ENCODE assay signal across 26 cellular contexts in genomic region chr12:110816248-110816647, GRCh38. TPM values are rescaled to one million over a fixed set of nuclear protein-coding genes. Genes with fewer than 3 reads are reported as not detected.
DNase-seq lines count a peak whose midpoint lies in the region; ATAC-seq, FAIRE-seq and TF ChIP-seq lines count a peak whose summit lies in the region.
"Had no signal": no experiment of that assay in that cellular context is flagged by ENCODE, and none has a peak within 500 bp of the region (broad histone marks: within the 10 kb centered on the region; RNA-seq: fewer than 3 reads in every experiment).

No MANE protein-coding gene starts in this region.

- POLR2A ChIA-PET in MCF 10A (lab: Yijun Ruan, JAX) (no interaction called here), H1 (lab: Charles Lee; ENCODE audit: partially characterized antibody) (no interaction called here)

- H3K79me1 ChIP-seq in H1 (ENCODE audit: low read depth, low read length) = no peaks in the 10 kb centered on the region; the same call in 1 of the 2 replicates

- WGBS in mammary epithelial cell (ENCODE audit: low coverage, missing lambda C conversion rate) = 100% methylated on average over 1 of the region's 1 CpG
- WGBS in H1 (ENCODE audit: extremely low coverage in 1 of 2, insufficient coverage in 1 of 2, insufficient read length in 1 of 2, insufficient replicate concordance in 2 of 2, low coverage in 1 of 2, low lambda C conversion rate in 2 of 2, missing lambda C conversion rate in 1 of 2), 2 experiments = 69% methylated on average over 1 of the region's 1 CpG; no CpG with 5 or more reads in 1 of the 2 experiments

- peaks cover 6% of the 10 kb centered on the region for H3K36me3 Mint-ChIP-seq in MCF 10A (ENCODE audit: insufficient read depth, unreplicated experiment)
- no peaks in the 10 kb centered on the region for H3K36me3 Mint-ChIP-seq in stimulated activated naive B cell treated with anti-CD40 and anti-IgM and Interleukin-4, amounts not matched to agents 10 μg/mL and 1 μg/mL and 100 μg/mL, for 72 hours
- H3K36me3 Mint-ChIP-seq: CD14-positive monocyte; CD8-positive, alpha-beta memory T cell had no signal

- H3K4me1 Mint-ChIP-seq in MCF 10A (ENCODE audit: insufficient read depth, unreplicated experiment) = no peaks in the 10 kb centered on the region
- peaks cover 3 to 4% of the 10 kb centered on the region in 2 donors for H3K4me1 Mint-ChIP-seq in stimulated activated naive B cell treated with anti-CD40 and anti-IgM and Interleukin-4, amounts not matched to agents 10 μg/mL and 1 μg/mL and 100 μg/mL, for 72 hours
- H3K4me1 Mint-ChIP-seq: CD8-positive, alpha-beta memory T cell had no signal

- no peak for TF ChIP-seq POLR2A in H1 (IDR thresholded peaks at IDR 0.05; ENCODE audit: control extremely low read depth in 1 of 2, low read depth in 2 of 2, low read length in 2 of 2)

- H3K27me3 ChIP-seq in mammary epithelial cell (ENCODE audit: insufficient read depth, low read length) (peaks cover 2% of the 10 kb centered on the region), H1 (replicated peaks in 1 of 4; ENCODE audit: control insufficient read depth in 3 of 4, extremely low read depth in 1 of 4, insufficient read depth in 3 of 4, low read length in 3 of 4) (peaks cover 3 to 31% (median 25%) of the 10 kb centered on the region in 4 experiments; a peak in 6 of 7 replicates)
- H3K27me3 ChIP-seq: BE2C; BLaER1 treated with 17β-estradiol and CSF1 and Interleukin-3, amounts not matched to agents 10 nM and 100 nM had no signal

- H3K4ac ChIP-seq in H1 (replicated peaks; ENCODE audit: insufficient read length, low read depth, low read length) = no peak overlapping the region

- H2AFZ ChIP-seq in mammary epithelial cell (ENCODE audit: low read depth, low read length) (no peak overlapping the region), H1 (ENCODE audit: low read length) (no peak overlapping the region)

- H3K36me3 ChIP-seq in mammary epithelial cell (ENCODE audit: insufficient read depth, low read length) (no peaks in the 10 kb centered on the region), H1 (ENCODE audit: control insufficient read depth in 2 of 4, insufficient read depth in 4 of 4, low read length in 3 of 4) (no peaks in the 10 kb centered on the region)
- H3K36me3 ChIP-seq: BE2C; BLaER1 treated with 17β-estradiol and CSF1 and Interleukin-3, amounts not matched to agents 10 nM and 100 nM had no signal

- BruUV-seq in MCF 10A (replicated peaks; lab: Mats Ljungman, UMichigan) = no TSS peak
- BruUV-seq in mammary epithelial cell (replicated peaks; lab: Mats Ljungman, UMichigan) = no TSS peak

- H3K56ac ChIP-seq in H1 (replicated peaks; ENCODE audit: insufficient read length, low read depth, low read length) = no peak overlapping the region

- H4K8ac ChIP-seq in H1 (ENCODE audit: extremely low read depth, insufficient read depth, low read length) = no peak overlapping the region

- H3K9ac ChIP-seq in mammary epithelial cell (ENCODE audit: insufficient read depth, low read length) = no peak overlapping the region
- no peak overlapping the region; a peak in 1 of 7 replicates for H3K9ac ChIP-seq in H1 (replicated peaks in 1 of 4; ENCODE audit: extremely low read depth in 1 of 4, low read depth in 3 of 4, low read length in 3 of 4)
- H3K9ac ChIP-seq: BLaER1 treated with 17β-estradiol and CSF1 and Interleukin-3, amounts not matched to agents 10 nM and 100 nM had no signal

- H3K27me3 Mint-ChIP-seq in MCF 10A (ENCODE audit: insufficient read depth, unreplicated experiment) = peaks cover 30% of the 10 kb centered on the region
- H3K27me3 Mint-ChIP-seq in stimulated activated naive B cell treated with anti-CD40 and anti-IgM and Interleukin-4, amounts not matched to agents 10 μg/mL and 1 μg/mL and 100 μg/mL, for 72 hours = peaks cover 11 to 13% of the 10 kb centered on the region in 2 donors
- H3K27me3 Mint-ChIP-seq: CD4-positive, alpha-beta T cell had no signal

- H4K20me1 ChIP-seq in mammary epithelial cell (ENCODE audit: insufficient read depth, low read length) = no peaks in the 10 kb centered on the region
- H4K20me1 ChIP-seq in H1 (replicated peaks in 1 of 2; ENCODE audit: control insufficient read depth in 1 of 2, insufficient read depth in 2 of 2, low read length in 2 of 2) = peaks cover 0 to 5% of the 10 kb centered on the region in 2 experiments
- H4K20me1 ChIP-seq: BLaER1 treated with 17β-estradiol and CSF1 and Interleukin-3, amounts not matched to agents 10 nM and 100 nM had no signal

- H3K4me2 ChIP-seq in mammary epithelial cell (ENCODE audit: insufficient read depth, low read depth, low read length) (no peak overlapping the region), H1 (ENCODE audit: insufficient read depth in 1 of 2, low read depth in 2 of 2, low read length in 2 of 2) (peak overlapping the region in 1 of 2 experiments; percentile 55; a peak in 2 of 4 replicates)
- H3K4me2 ChIP-seq: A549; BLaER1 treated with 17β-estradiol and CSF1 and Interleukin-3, amounts not matched to agents 10 nM and 100 nM had no signal

- H3K23me2 ChIP-seq in H1 (ENCODE audit: low read depth, low read length) = no peaks in the 10 kb centered on the region; the same call in 1 of the 2 replicates

- peak overlapping the region; percentile 18; the same call in 1 of the 2 replicates for H2BK5ac ChIP-seq in H1 (ENCODE audit: low read depth, low read length)

- H2AK5ac ChIP-seq in H1 (ENCODE audit: low read depth, low read length) = no peak overlapping the region

- peak overlapping the region; percentile 49; the same call in 1 of the 2 replicates for H3K18ac ChIP-seq in H1 (ENCODE audit: extremely low read depth, low read length)

- H2BK15ac ChIP-seq in H1 (ENCODE audit: low read length) = no peak overlapping the region

- no peak for FAIRE-seq in H1 (lab: Jason Lieb, UNC)
- FAIRE-seq: A549, D721Med, GM12878, GM18507 had no signal

- ATAC-seq in stimulated activated naive B cell treated with anti-CD40 and anti-IgM and Interleukin-4, amounts not matched to agents 10 μg/mL and 1 μg/mL and 100 μg/mL, for 72 hours (replicated peaks) = no peak
- ATAC-seq in GM18502 (IDR thresholded peaks at IDR 0.05; ENCODE audit: poor library complexity, unreplicated experiment) = no peak
- ATAC-seq: GM12878, HCT116 had no signal

- TF ChIP-seq CTCF in MCF 10A (IDR thresholded peaks at IDR 0.05; ENCODE audit: unreplicated experiment) = no peak
- no peak for TF ChIP-seq CTCF in mammary epithelial cell (conservative IDR thresholded peaks at IDR 0.05 in 1 of 2, IDR thresholded peaks at IDR 0.05 in 1 of 2; ENCODE audit: extremely low read depth in 1 of 2, insufficient read depth in 1 of 2, low read depth in 1 of 2, low read length in 2 of 2)
- no peak for TF ChIP-seq CTCF in H1 (IDR thresholded peaks at IDR 0.05; ENCODE audit: control extremely low read depth in 1 of 3, insufficient read depth in 1 of 3, low read depth in 1 of 3, low read length in 3 of 3)

- H4K5ac ChIP-seq in H1 (ENCODE audit: insufficient read length, low read depth, low read length) = no peak overlapping the region

- in situ Hi-C loops in mammary epithelial cell (cut with MboI; ENCODE audit: low sequenced_read_pairs in 2 of 2) = no loop called here

- H3K4me1 ChIP-seq in mammary epithelial cell (ENCODE audit: insufficient read depth, low read length) (no peaks in the 10 kb centered on the region), H1 (replicated peaks in 1 of 4; ENCODE audit: control insufficient read depth in 3 of 4, insufficient read depth in 4 of 4, low read length in 3 of 4) (peaks cover 7 to 24% (median 13%) of the 10 kb centered on the region in 4 experiments)
- H3K4me1 ChIP-seq: A549, BE2C had no signal

- H2BK120ac ChIP-seq in H1 (replicated peaks; ENCODE audit: low read depth, low read length) = no peak overlapping the region

- H3K4me3 ChIP-seq in mammary epithelial cell (replicated peaks in 1 of 3; ENCODE audit: insufficient read depth in 1 of 3, low read depth in 2 of 3, low read length in 3 of 3) (no peak overlapping the region), H1 (ENCODE audit: extremely low read depth in 1 of 4, insufficient read depth in 2 of 4, low read depth in 3 of 4, low read length in 4 of 4) (no peak overlapping the region)
- H3K4me3 ChIP-seq: A549; BLaER1 treated with 17β-estradiol and CSF1 and Interleukin-3, amounts not matched to agents 10 nM and 100 nM; GM12878 had no signal

- intact Hi-C loops in MCF 10A (cut with micrococcal nuclease) = no loop called here
- intact Hi-C loops in mammary epithelial cell (cut with micrococcal nuclease) = no loop called here

- H3K27ac Mint-ChIP-seq in MCF 10A (ENCODE audit: low read depth, unreplicated experiment) = no peak overlapping the region
- H3K27ac Mint-ChIP-seq in stimulated activated naive B cell treated with anti-CD40 and anti-IgM and Interleukin-4, amounts not matched to agents 10 μg/mL and 1 μg/mL and 100 μg/mL, for 72 hours = peak overlapping the region; percentile 28
- H3K27ac Mint-ChIP-seq: CD14-positive monocyte; CD4-positive, alpha-beta T cell; H9 had no signal

- DNase-seq in MCF 10A (ENCODE audit: unreplicated experiment) = peak; percentile 9
- DNase-seq in mammary epithelial cell = no peak
- peak; percentile 51 for DNase-seq in RKO (ENCODE audit: low spot score)
- no peak for DNase-seq in H1 (ENCODE audit: low read depth in 1 of 2, low spot score in 2 of 2)
- no peak for DNase-seq in stimulated activated naive B cell treated with anti-CD40 and anti-IgM and Interleukin-4, amounts not matched to agents 10 μg/mL and 1 μg/mL and 100 μg/mL, for 72 hours
- no peak for DNase-seq in NCI-H510A treated with DMSO at 0.1 percent for 48 hours (lab: John Stamatoyannopoulos, UW)
- DNase-seq in NCI-H446 (lab: John Stamatoyannopoulos, UW) = no peak
- DNase-seq: 8988T; ACHN; AML-193; BE2C; CD4-positive, alpha-beta T cell; CD8-positive, alpha-beta memory T cell; DMS153; DND-41; GDM1; H9 had no signal

- no peaks in the 10 kb centered on the region for H3K79me2 ChIP-seq in mammary epithelial cell (ENCODE audit: insufficient read depth, low read length)
- H3K79me2 ChIP-seq in H1 (ENCODE audit: control insufficient read depth in 1 of 2, insufficient read depth in 2 of 2, low read length in 2 of 2) = no peaks in the 10 kb centered on the region

- H2BK12ac ChIP-seq in H1 (ENCODE audit: low read depth, low read length) = no peak overlapping the region

- CTCF ChIA-PET in MCF 10A (lab: Yijun Ruan, JAX) = interaction anchor here (0.6 kb wide), 1 partner anchor 506 kb away, joined by 3 read pairs; no protein-coding TSS in a partner anchor
- CTCF ChIA-PET in mammary epithelial cell (lab: Charles Lee; ENCODE audit: low non-redundant PET) = no interaction called here
- CTCF ChIA-PET in H1 (lab: Charles Lee; ENCODE audit: partially characterized antibody) = interaction anchor here (0.8 to 3.6 kb wide), 5 partner anchors 11 to 111 kb away, joined by 3 to 30 read pairs (median 4); no protein-coding TSS in a partner anchor

- no peak for TF ChIP-seq RAD21 in H1 (IDR thresholded peaks at IDR 0.05 in 1 of 2, conservative IDR thresholded peaks at IDR 0.05 in 1 of 2; ENCODE audit: low read depth in 2 of 2, low read length in 2 of 2)

- H4K91ac ChIP-seq in H1 (replicated peaks; ENCODE audit: insufficient read length, low read length) = peak overlapping the region; percentile 83

- H3K4me3 Mint-ChIP-seq in MCF 10A (ENCODE audit: unreplicated experiment) = no peak overlapping the region
- H3K4me3 Mint-ChIP-seq in stimulated activated naive B cell treated with anti-CD40 and anti-IgM and Interleukin-4, amounts not matched to agents 10 μg/mL and 1 μg/mL and 100 μg/mL, for 72 hours = no peak overlapping the region
- H3K4me3 Mint-ChIP-seq: CD14-positive monocyte; CD4-positive, alpha-beta T cell; H9 had no signal

- H3K14ac ChIP-seq in H1 (ENCODE audit: insufficient read length) = no peak overlapping the region

- no peak overlapping the region for H3K27ac ChIP-seq in mammary epithelial cell (ENCODE audit: insufficient read depth, low read depth, low read length)
- H3K27ac ChIP-seq in H1 (ENCODE audit: low read depth, low read length) = no peak overlapping the region
- H3K27ac ChIP-seq: A549; BLaER1 treated with 17β-estradiol and CSF1 and Interleukin-3, amounts not matched to agents 10 nM and 100 nM had no signal

- H3K23ac ChIP-seq in H1 (ENCODE audit: insufficient read length) = no peak overlapping the region

- H3K9me3 Mint-ChIP-seq in MCF 10A (ENCODE audit: unreplicated experiment) = no peaks in the 10 kb centered on the region
- peaks cover 2 to 4% of the 10 kb centered on the region in 2 donors for H3K9me3 Mint-ChIP-seq in stimulated activated naive B cell treated with anti-CD40 and anti-IgM and Interleukin-4, amounts not matched to agents 10 μg/mL and 1 μg/mL and 100 μg/mL, for 72 hours
- H3K9me3 Mint-ChIP-seq: CD4-positive, alpha-beta T cell; CD8-positive, alpha-beta memory T cell had no signal

- H3K9me3 ChIP-seq in mammary epithelial cell (replicated peaks; ENCODE audit: insufficient read depth, low read length) (no peaks in the 10 kb centered on the region), H1 (ENCODE audit: insufficient read depth in 2 of 2, low read depth in 1 of 2, low read length in 1 of 2) (no peaks in the 10 kb centered on the region)
- H3K9me3 ChIP-seq: A549, BE2C had no signal

- TF ChIP-seq EP300 in H1 (IDR thresholded peaks at IDR 0.05; ENCODE audit: borderline replicate concordance in 1 of 2, low read depth in 2 of 2, low read length in 2 of 2) = no peak

- dilution Hi-C loops in mammary epithelial cell (cut with HindIII; ENCODE audit: low sequenced_read_pairs) = no loop called here

- peak overlapping the region; percentile 28 for H2BK20ac ChIP-seq in H1 (ENCODE audit: low read length)

RNA-seq across cellular contexts. Expression of gene CCDC63, which starts 30.5 kb away (rescaled TPM):
- total RNA-seq in MCF 10A (2022) (not detected in 2 replicates), mammary epithelial cell (not detected)
- polyA plus RNA-seq in mammary epithelial cell (0.03 TPM), H1 (2011; rRNA removed) (0.42 TPM in 2 replicates)
- polyA minus RNA-seq in mammary epithelial cell = not detected
- total RNA-seq in H1 (2021; fragmentation: NEBNext Ultra II Directional; extraction: Animal tissue kit (Norgen Biotek cat#: 25700)) = 0.55 and 0.93 TPM in 2 replicates
- polyA plus RNA-seq in H1 (2011; cell fraction: cytosol; rRNA removed) = 0.59 TPM
- polyA plus RNA-seq in H1 (2011; cell fraction: nucleus; rRNA removed) = 0.94 TPM
- polyA plus RNA-seq in H1 (2012, experiment 1 of 2) = 0.93 to 1.1 TPM (median 0.97 TPM) in 4 replicates
- polyA plus RNA-seq in H1 (2012, experiment 2 of 2) = 0.10 TPM
- 0.51 TPM for polyA plus RNA-seq in H1 (2013, experiment 1 of 2)
- polyA plus RNA-seq in H1 (2013, experiment 2 of 2) = 0.29 TPM
- polyA minus RNA-seq in H1 (2011; rRNA and poly(A)+ RNA removed) = 0.09 and 0.12 TPM in 2 replicates
- 1.2 TPM for polyA minus RNA-seq in H1 (2011; cell fraction: cytosol; rRNA and poly(A)+ RNA removed)
- polyA minus RNA-seq in H1 (2011; cell fraction: nucleus; rRNA and poly(A)+ RNA removed) = 0.90 TPM
- total RNA-seq: CD4-positive, alpha-beta T cell; CD8-positive, alpha-beta memory T cell; GM12878; H4 had no signal
- polyA plus RNA-seq: CD8-positive, alpha-beta memory T cell; GM12878 had no signal

Comparison
In these comparisons a context has a peak if more than half of its experiments do, and no peak if none do; other contexts are left out.
1. DNase-seq: peak in MCF 10A (single experiment) and RKO (single experiment); none in mammary epithelial cell (single experiment), H1 (0 of 2), stimulated activated naive B cell treated with anti-CD40 and anti-IgM and Interleukin-4, amounts not matched to agents 10 μg/mL and 1 μg/mL and 100 μg/mL, for 72 hours (single experiment), NCI-H510A treated with DMSO at 0.1 percent for 48 hours (single experiment) and NCI-H446 (0 of 2).